ENCODE assay signal across 9 cellular contexts in the genomic region with DNA sequence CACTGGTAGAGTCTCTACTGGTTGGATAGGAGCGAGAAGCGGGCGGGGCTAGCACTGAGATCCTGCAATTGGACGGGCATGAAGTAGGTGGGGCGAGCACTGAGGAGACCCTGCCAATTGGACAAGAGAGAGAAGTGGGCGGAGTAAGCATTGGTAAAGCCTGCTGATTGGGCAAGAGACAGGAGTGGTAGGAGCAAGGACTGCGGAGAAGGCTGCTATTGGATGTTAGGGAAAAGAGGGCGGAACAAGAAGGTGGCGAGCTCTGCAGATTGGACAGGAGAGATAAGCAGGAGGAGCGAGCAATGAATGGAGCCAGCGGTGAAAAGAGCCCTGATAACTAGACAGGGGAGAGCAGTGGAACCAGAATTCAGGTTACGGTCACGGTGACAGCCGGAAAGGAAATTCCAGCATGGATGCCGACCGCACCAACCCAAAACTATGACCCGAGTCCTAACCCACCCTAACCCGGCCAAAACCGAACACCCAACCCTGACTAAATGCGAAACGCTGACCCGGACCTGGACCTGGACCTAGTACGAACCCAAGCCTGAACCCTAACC. TPM values are rescaled to one million over a fixed set of nuclear protein-coding genes. Genes with fewer than 3 reads are reported as not detected.
DNase-seq lines count a peak whose midpoint lies in the region; ATAC-seq and TF ChIP-seq lines count a peak whose summit lies in the region.
"Had no signal": no experiment of that assay in that cellular context is flagged by ENCODE, and none has a peak within 500 bp of the region (broad histone marks: within the 10 kb centered on the region; RNA-seq: fewer than 3 reads in every experiment).

No MANE protein-coding gene starts in this region.

- WGBS in adrenal gland, 4 donors = 87 to 93% (median 92%) methylated on average over 23 of the region's 23 CpGs

- H3K4me3 ChIP-seq in MG63 (no peak overlapping the region), adrenal gland (no peak overlapping the region)

- no peak for TF ChIP-seq POLR2A in adrenal gland (IDR thresholded peaks at IDR 0.05)

- H3K36me3 ChIP-seq in MG63 (no peaks in the 10 kb centered on the region), adrenal gland (replicated peaks in 1 of 2) (no peaks in the 10 kb centered on the region)

- no peaks in the 10 kb centered on the region for H3K4me1 ChIP-seq in adrenal gland (replicated peaks in 1 of 2)

- H3K27ac ChIP-seq in adrenal gland = no peak overlapping the region

- no peak for TF ChIP-seq CTCF in adrenal gland (IDR thresholded peaks at IDR 0.05)
- no peak for TF ChIP-seq CTCF in GM13976 (IDR thresholded peaks at IDR 0.05; ENCODE audit: borderline replicate concordance, control extremely low read depth, extremely low read depth, insufficient read depth, missing control alignments)

- intact Hi-C loops in adrenal gland (cut with DNase I) = loop anchor here in 1 of 2 donors (5.0 kb wide), 1 partner anchor 560 kb away; no protein-coding TSS in a partner anchor

- in situ Hi-C loops in GM13976 (cut with MboI; ENCODE audit: low sequenced_read_pairs, unreplicated experiment) = no loop called here

- no peak for ATAC-seq in HG02970 (IDR thresholded peaks at IDR 0.05; ENCODE audit: low FRiP score, unreplicated experiment)
- ATAC-seq in GM21825 (IDR thresholded peaks at IDR 0.05; ENCODE audit: unreplicated experiment) = no peak
- ATAC-seq in GM18520 (IDR thresholded peaks at IDR 0.05; ENCODE audit: unreplicated experiment) = no peak

- DNase-seq in DMS114 treated with DMSO at 0.1 percent for 48 hours (lab: John Stamatoyannopoulos, UW; ENCODE audit: unreplicated experiment) = peak; percentile 17
- DNase-seq in MG63 = peak; percentile 21
- peak in 6 of 7 donors; percentile 15 to 74 (median 34) for DNase-seq in adrenal gland
- DNase-seq in mucosa of gallbladder (ENCODE audit: low spot score) = peak; percentile 8
- DNase-seq in GM13976 (ENCODE audit: low spot score) = no peak

- H3K9me3 ChIP-seq in MG63 (no peaks in the 10 kb centered on the region), adrenal gland (replicated peaks in 1 of 3) (no peaks in the 10 kb centered on the region)

- H3K27me3 ChIP-seq in MG63 (no peaks in the 10 kb centered on the region; the same call in 1 of the 2 replicates), adrenal gland (no peaks in the 10 kb centered on the region)

RNA-seq across cellular contexts. Expression of gene SCGB1C2, which starts 4.8 kb away (rescaled TPM):
- total RNA-seq in MG63 (2014; rRNA removed; shearing (Covaris generic); ENCODE audit: low replicate concordance) = not detected in 2 replicates
- total RNA-seq in adrenal gland (not detected), mucosa of gallbladder (not detected)
- not detected for polyA plus RNA-seq in adrenal gland
- total RNA-seq: T-helper 1 cell treated with Interleukin-12 subunit alpha and Interleukin-12 subunit beta and Interleukin-4 antibody, amounts not matched to agents 30 ng/mL and 1 ng/mL, for 36 hours had no signal

RNA-seq across cellular contexts. Expression of gene DOC2B, which starts 39.3 kb away (rescaled TPM):
- total RNA-seq in MG63 (2014; rRNA removed; shearing (Covaris generic); ENCODE audit: low replicate concordance) = 0.16 TPM in 1 of 2 replicates, not detected in the other
- 10 to 100 TPM in 1 of 8 donors, 1 to 10 TPM in 7; 2.6 to 15.7 (median 6.6) TPM for total RNA-seq in adrenal gland
- polyA plus RNA-seq in adrenal gland = 10 to 100 TPM in 1 of 3 donors, 1 to 10 TPM in 2; 5.3 to 11.3 (median 5.8) TPM
- total RNA-seq in mucosa of gallbladder = 4.5 TPM
